ENCODE assay signal across 14 cellular contexts in genomic region chr12:132834181-132834711, GRCh38. TPM values are rescaled to one million over a fixed set of nuclear protein-coding genes. Genes with fewer than 3 reads are reported as not detected.
DNase-seq lines count a peak whose midpoint lies in the region; ATAC-seq and TF ChIP-seq lines count a peak whose summit lies in the region.
"Had no signal": no experiment of that assay in that cellular context is flagged by ENCODE, and none has a peak within 500 bp of the region (broad histone marks: within the 10 kb centered on the region; RNA-seq: fewer than 3 reads in every experiment).

No MANE protein-coding gene starts in this region.

- H3K27me3 Mint-ChIP-seq in activated CD4-positive, alpha-beta T cell treated with anti-CD3 and anti-CD28 coated beads, Interleukin-2, amount 10 ng/mL, durations not matched to agents 7 days and 5 days, result no peaks in the 10 kb centered on the region
- no peaks in the 10 kb centered on the region for H3K27me3 Mint-ChIP-seq in T-cell
- no peaks in the 10 kb centered on the region for H3K27me3 Mint-ChIP-seq in activated naive CD8-positive, alpha-beta T cell treated with anti-CD3 and anti-CD28 coated beads, Interleukin-2, amount 50 U/mL, for 24 hours

- H3K27ac Mint-ChIP-seq in activated CD4-positive, alpha-beta T cell treated with anti-CD3 and anti-CD28 coated beads, Interleukin-2, amount 10 ng/mL, durations not matched to agents 7 days and 5 days, result peak overlapping the region; percentile 94
- H3K27ac Mint-ChIP-seq in T-cell, result peak overlapping the region; percentile 91 to 93
- peak overlapping the region; percentile 93 for H3K27ac Mint-ChIP-seq in activated naive CD8-positive, alpha-beta T cell treated with anti-CD3 and anti-CD28 coated beads, Interleukin-2, amount 50 U/mL, for 24 hours

- H3K9me3 Mint-ChIP-seq in activated CD4-positive, alpha-beta T cell treated with anti-CD3 and anti-CD28 coated beads, Interleukin-2, amount 10 ng/mL, durations not matched to agents 7 days and 5 days, result no peaks in the 10 kb centered on the region
- no peaks in the 10 kb centered on the region for H3K9me3 Mint-ChIP-seq in T-cell
- H3K9me3 Mint-ChIP-seq in activated naive CD8-positive, alpha-beta T cell treated with anti-CD3 and anti-CD28 coated beads, Interleukin-2, amount 50 U/mL, for 24 hours, result no peaks in the 10 kb centered on the region
- H3K9me3 Mint-ChIP-seq: H9 had no signal

- H3K4me1 Mint-ChIP-seq in activated CD4-positive, alpha-beta T cell treated with anti-CD3 and anti-CD28 coated beads, Interleukin-2, amount 10 ng/mL, durations not matched to agents 7 days and 5 days, result peaks cover 53% of the 10 kb centered on the region
- peaks cover 42 to 45% (median 43%) of the 10 kb centered on the region in 3 donors for H3K4me1 Mint-ChIP-seq in T-cell
- peaks cover 38% of the 10 kb centered on the region for H3K4me1 Mint-ChIP-seq in activated naive CD8-positive, alpha-beta T cell treated with anti-CD3 and anti-CD28 coated beads, Interleukin-2, amount 50 U/mL, for 24 hours

- ATAC-seq in T-cell (replicated peaks in 1 of 4) (peak; percentile 75 to 86 (median 82)), GM18867 (IDR thresholded peaks at IDR 0.05; ENCODE audit: unreplicated experiment) (no peak), omental fat pad (ENCODE audit: low FRiP score) (no peak), GM21390 (IDR thresholded peaks at IDR 0.05; ENCODE audit: unreplicated experiment) (no peak)
- peak; percentile 75 for ATAC-seq in activated naive CD8-positive, alpha-beta T cell treated with anti-CD3 and anti-CD28 coated beads, Interleukin-2, amount 50 U/mL, for 24 hours
- ATAC-seq: A549, Right ventricle myocardium inferior had no signal

- CTCF ChIA-PET in activated CD4-positive, alpha-beta T cell treated with anti-CD3 and anti-CD28 coated beads, Interleukin-2, amount 10 ng/mL, durations not matched to agents 7 days and 5 days (lab: Charles Lee), result interaction anchor here (0.9 to 1.3 kb wide), 6 partner anchors 16 to 75 kb away, joined by 3 to 6 read pairs (median 4); no protein-coding TSS in a partner anchor
- CTCF ChIA-PET in T-cell (lab: Charles Lee), result interaction anchor here (0.6 kb wide), 2 partner anchors 36 to 48 kb away, joined by 3 read pairs; no protein-coding TSS in a partner anchor

- POLR2A ChIA-PET in activated CD4-positive, alpha-beta T cell treated with anti-CD3 and anti-CD28 coated beads, Interleukin-2, amount 10 ng/mL, durations not matched to agents 7 days and 5 days (lab: Charles Lee), result interaction anchor here (0.6 to 1.3 kb wide), 2 partner anchors 11 to 53 kb away, joined by 3 to 5 read pairs; partner anchors contain the start of gene CHFR
- POLR2A ChIA-PET in T-cell (lab: Charles Lee), result no interaction called here

- no peak for TF ChIP-seq CTCF in omental fat pad (IDR thresholded peaks at IDR 0.05)

- peak; percentile 62 for DNase-seq in activated CD4-positive, alpha-beta T cell treated with anti-CD3 and anti-CD28 coated beads, Interleukin-2, amount 10 ng/mL, durations not matched to agents 7 days and 5 days
- no peak for DNase-seq in activated CD4-positive, alpha-beta T cell treated with anti-CD3 and anti-CD28 coated beads for 1 hour
- peak in 17 of 34 experiments; percentile 14 to 54 (median 23) for DNase-seq in T-cell
- peak; percentile 33 for DNase-seq in activated naive CD8-positive, alpha-beta T cell treated with anti-CD3 and anti-CD28 coated beads, Interleukin-2, amount 50 U/mL, for 24 hours
- peak; percentile 5 for DNase-seq in stimulated activated CD8-positive, alpha-beta memory T cell treated with anti-CD3 and anti-CD28 coated beads, Interleukin-12 subunit alpha, Interleukin-12 subunit beta, amount 100 ng/mL, for 24 hours (ENCODE audit: extremely low read depth)
- DNase-seq in omental fat pad (ENCODE audit: low spot score), result no peak
- DNase-seq: H9, MV-4-11, NCI-H2171 treated with DMSO at 0.1 percent for 48 hours, T-helper 9 cell had no signal

- peak overlapping the region; percentile 63 for H3K4me3 Mint-ChIP-seq in activated CD4-positive, alpha-beta T cell treated with anti-CD3 and anti-CD28 coated beads, Interleukin-2, amount 10 ng/mL, durations not matched to agents 7 days and 5 days
- peak overlapping the region; percentile 53 to 69 (median 53) for H3K4me3 Mint-ChIP-seq in T-cell
- peak overlapping the region; percentile 55 for H3K4me3 Mint-ChIP-seq in activated naive CD8-positive, alpha-beta T cell treated with anti-CD3 and anti-CD28 coated beads, Interleukin-2, amount 50 U/mL, for 24 hours
- H3K4me3 Mint-ChIP-seq: H9 had no signal

- peaks cover 58% of the 10 kb centered on the region for H3K36me3 Mint-ChIP-seq in activated CD4-positive, alpha-beta T cell treated with anti-CD3 and anti-CD28 coated beads, Interleukin-2, amount 10 ng/mL, durations not matched to agents 7 days and 5 days (ENCODE audit: low read depth)
- H3K36me3 Mint-ChIP-seq in T-cell, result peaks cover 6% of the 10 kb centered on the region
- H3K36me3 Mint-ChIP-seq in activated naive CD8-positive, alpha-beta T cell treated with anti-CD3 and anti-CD28 coated beads, Interleukin-2, amount 50 U/mL, for 24 hours (ENCODE audit: low read depth), result peaks cover 12% of the 10 kb centered on the region

RNA-seq across cellular contexts. Expression of gene GOLGA3, which starts 5.6 kb away (rescaled TPM):
- 10 to 100 TPM; 43.9 to 51.4 TPM for total RNA-seq in activated CD4-positive, alpha-beta T cell treated with anti-CD3 and anti-CD28 coated beads, Interleukin-2, amount 10 ng/mL, durations not matched to agents 7 days and 5 days
- total RNA-seq in T-cell (10 to 100 TPM; 49.1 to 77.9 (median 67.4) TPM), omental fat pad (100 to 1,000 TPM in 1 of 4 donors, 10 to 100 TPM in 3; 55.0 to 136 (median 72.5) TPM)

RNA-seq across cellular contexts. Expression of gene CHFR, which starts 53.2 kb away (rescaled TPM):
- total RNA-seq in activated CD4-positive, alpha-beta T cell treated with anti-CD3 and anti-CD28 coated beads, Interleukin-2, amount 10 ng/mL, durations not matched to agents 7 days and 5 days, result 10 to 100 TPM; 71.4 to 88.9 TPM
- total RNA-seq in T-cell, result 100 to 1,000 TPM in 1 of 5 donors, 10 to 100 TPM in 4; 84.2 to 107 (median 86.0) TPM
- 10 to 100 TPM; 17.7 to 59.9 (median 34.0) TPM for total RNA-seq in omental fat pad

Comparison
In these comparisons a context has a peak if more than half of its experiments do, and no peak if none do; other contexts are left out.
1. DNase-seq: peak in activated CD4-positive, alpha-beta T cell treated with anti-CD3 and anti-CD28 coated beads, Interleukin-2, amount 10 ng/mL, durations not matched to agents 7 days and 5 days (single experiment), activated naive CD8-positive, alpha-beta T cell treated with anti-CD3 and anti-CD28 coated beads, Interleukin-2, amount 50 U/mL, for 24 hours (single experiment) and stimulated activated CD8-positive, alpha-beta memory T cell treated with anti-CD3 and anti-CD28 coated beads, Interleukin-12 subunit alpha, Interleukin-12 subunit beta, amount 100 ng/mL, for 24 hours (single experiment); none in activated CD4-positive, alpha-beta T cell treated with anti-CD3 and anti-CD28 coated beads for 1 hour (single experiment) and omental fat pad (single experiment).
2. ATAC-seq: peak in T-cell (4 of 4) and activated naive CD8-positive, alpha-beta T cell treated with anti-CD3 and anti-CD28 coated beads, Interleukin-2, amount 50 U/mL, for 24 hours (single experiment); none in GM18867 (single experiment), omental fat pad (single experiment) and GM21390 (single experiment).
3. Peak in every context shown above with its lines, with median percentiles within 50 percentile points of each other: H3K27ac Mint-ChIP-seq and H3K4me3 Mint-ChIP-seq.